ENCODE assay signal across 1 cellular context in genomic region chr17:7280519-7281073, GRCh38.
A peak's percentile ranks its signal among the peaks of the same experiment; 100 is the strongest.
TF ChIP-seq lines count a peak whose summit lies in the region.

No MANE protein-coding gene starts in this region.

TF ChIP-seq in Ishikawa, 13 proteins besides CTCF, POLR2A, EP300 and RAD21 (continued from another document):
- TF ChIP-seq CEBPB (IDR thresholded peaks at IDR 0.05) (no peak), CREB1 (IDR thresholded peaks at IDR 0.05; ENCODE audit: low read depth) (no peak), FOXM1 (IDR thresholded peaks at IDR 0.05; ENCODE audit: borderline replicate concordance, low read depth) (no peak), TCF12 (IDR thresholded peaks at IDR 0.05; ENCODE audit: low read depth) (no peak), NFIC (IDR thresholded peaks at IDR 0.05) (no peak), USF1 (IDR thresholded peaks at IDR 0.05) (no peak), REST (IDR thresholded peaks at IDR 0.05; ENCODE audit: low read depth) (no peak), EGR1 (IDR thresholded peaks at IDR 0.05) (no peak), TEAD4 (IDR thresholded peaks at IDR 0.05) (peak; percentile 22; the same call in 1 of the 2 replicates), MAX (IDR thresholded peaks at IDR 0.05) (peak; percentile 52), YY1 (IDR thresholded peaks at IDR 0.05; ENCODE audit: low read depth) (0 out of 2 replicates have a peak, but pooled peaks have one; percentile 32), TAF1 (IDR thresholded peaks at IDR 0.05; ENCODE audit: low read depth) (no peak)
